ENCODE assay signal across 8 cellular contexts in the genomic region with DNA sequence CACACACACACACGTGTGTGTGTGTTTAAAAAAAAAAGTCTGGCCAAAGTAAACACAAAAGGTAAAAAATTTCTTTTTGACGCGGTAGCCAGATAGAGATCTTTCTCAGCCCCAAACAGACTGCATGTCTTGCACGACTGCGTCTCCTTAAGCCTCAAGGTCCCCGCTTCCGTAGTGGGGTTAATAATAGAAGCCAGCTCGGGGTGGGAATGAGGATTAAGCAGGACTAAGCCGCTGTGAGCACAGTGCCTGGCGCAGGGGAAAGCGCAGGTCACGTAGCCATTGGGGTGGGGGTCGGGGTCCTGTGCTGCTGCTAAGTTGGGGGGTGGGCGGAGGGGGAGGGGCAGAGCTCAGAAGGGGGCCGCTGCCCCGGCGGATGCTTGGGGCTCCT. TPM values are rescaled to one million over a fixed set of nuclear protein-coding genes. Genes with fewer than 3 reads are reported as not detected.
DNase-seq lines count a peak whose midpoint lies in the region; ATAC-seq and TF ChIP-seq lines count a peak whose summit lies in the region.

No MANE protein-coding gene starts in this region.

- H3K9me3 Mint-ChIP-seq in activated naive CD4-positive, alpha-beta T cell treated with anti-CD3 and anti-CD28 coated beads, Interleukin-2, amount 50 U/mL, for 72 hours: peaks cover 0 to 6% of the 10 kb centered on the region in 2 donors

- H3K27me3 ChIP-seq in BJ (ENCODE audit: control insufficient read depth, insufficient read depth, low read length): no peaks in the 10 kb centered on the region
- no peaks in the 10 kb centered on the region for H3K27me3 ChIP-seq in left ventricle myocardium inferior (ENCODE audit: low read depth)
- no peaks in the 10 kb centered on the region for H3K27me3 ChIP-seq in rectal smooth muscle tissue (ENCODE audit: control insufficient read depth, insufficient read depth, low read length)

- POLR2A ChIA-PET in BJ (lab: Charles Lee): interaction anchor here (0.7 kb wide), 1 partner anchor 119 kb away, joined by 3 read pairs; no protein-coding TSS in a partner anchor

- H3K9me3 ChIP-seq in left ventricle myocardium inferior (replicated peaks): no peaks in the 10 kb centered on the region

- ATAC-seq in GM21447 (IDR thresholded peaks at IDR 0.05; ENCODE audit: unreplicated experiment) (peak; percentile 15), HG03139 (IDR thresholded peaks at IDR 0.05; ENCODE audit: unreplicated experiment) (no peak)
- ATAC-seq in activated naive CD4-positive, alpha-beta T cell treated with anti-CD3 and anti-CD28 coated beads, Interleukin-2, amount 50 U/mL, for 72 hours: peak; percentile 9 to 21

- intact Hi-C loops in left ventricle myocardium inferior (cut with micrococcal nuclease): loop anchor here (10.0 kb wide), 1 partner anchor 55 kb away; a partner anchor contains a TSS

- peaks cover 65% of the 10 kb centered on the region for H3K4me1 ChIP-seq in left ventricle myocardium inferior
- H3K4me1 ChIP-seq in rectal smooth muscle tissue (ENCODE audit: control insufficient read depth, insufficient read depth, low read length): no peaks in the 10 kb centered on the region

- H3K9ac ChIP-seq in rectal smooth muscle tissue (ENCODE audit: low read length): peak overlapping the region; percentile 57

- CTCF ChIA-PET in BJ (lab: Yijun Ruan, JAX): interaction anchor here (1.0 to 1.8 kb wide), 3 partner anchors 11 to 75 kb away, joined by 3 to 6 read pairs (median 4); no protein-coding TSS in a partner anchor

- H3K27ac ChIP-seq in left ventricle myocardium inferior (replicated peaks): peak overlapping the region; percentile 92
- peak overlapping the region; percentile 72 for H3K27ac ChIP-seq in rectal smooth muscle tissue (ENCODE audit: low read depth, low read length)

- no peak for DNase-seq in BJ (ENCODE audit: low read depth)
- peak; percentile 44 for DNase-seq in NCI-H748 (lab: John Stamatoyannopoulos, UW; ENCODE audit: unreplicated experiment)
- DNase-seq in activated naive CD4-positive, alpha-beta T cell treated with anti-CD3 and anti-CD28 coated beads, Interleukin-2, amount 50 U/mL, for 72 hours (ENCODE audit: low spot score in 2 of 2): peak in 1 of 2 donors; percentile 22
- DNase-seq in left ventricle myocardium inferior: no peak
- no peak for DNase-seq in DMS114 treated with DMSO at 0.1 percent for 48 hours (lab: John Stamatoyannopoulos, UW; ENCODE audit: unreplicated experiment)

- TF ChIP-seq CTCF in BJ (IDR thresholded peaks at IDR 0.05; ENCODE audit: insufficient read depth, low read depth, low read length) (no peak), left ventricle myocardium inferior (IDR thresholded peaks at IDR 0.05; ENCODE audit: borderline replicate concordance) (no peak)

- peak overlapping the region; percentile 59 for H3K4me3 ChIP-seq in BJ (ENCODE audit: low read depth, low read length)
- H3K4me3 ChIP-seq in left ventricle myocardium inferior: peak overlapping the region; percentile 99
- peak overlapping the region; percentile 80 for H3K4me3 ChIP-seq in rectal smooth muscle tissue (ENCODE audit: low read length)

- H3K36me3 ChIP-seq in BJ (ENCODE audit: control insufficient read depth, insufficient read depth, low read length) (no peaks in the 10 kb centered on the region), left ventricle myocardium inferior (no peaks in the 10 kb centered on the region), rectal smooth muscle tissue (ENCODE audit: control insufficient read depth, insufficient read depth, low read length) (no peaks in the 10 kb centered on the region)

- peak overlapping the region; percentile 66 to 87 for H3K27ac Mint-ChIP-seq in activated naive CD4-positive, alpha-beta T cell treated with anti-CD3 and anti-CD28 coated beads, Interleukin-2, amount 50 U/mL, for 72 hours

- H3K36me3 Mint-ChIP-seq in activated naive CD4-positive, alpha-beta T cell treated with anti-CD3 and anti-CD28 coated beads, Interleukin-2, amount 50 U/mL, for 72 hours: peaks cover 15 to 16% of the 10 kb centered on the region in 2 donors

RNA-seq across cellular contexts. Expression of a gene that starts 0.5 kb away (rescaled TPM):
- 19.0 and 26.4 TPM in 2 replicates for polyA plus RNA-seq in BJ (2011; rRNA removed)
- 18.8 and 20.7 TPM in 2 replicates for polyA minus RNA-seq in BJ (2011; rRNA and poly(A)+ RNA removed)
- 100 to 1,000 TPM in 1 of 2 donors, 10 to 100 TPM in 1; 83.4 to 120 TPM for total RNA-seq in activated naive CD4-positive, alpha-beta T cell treated with anti-CD3 and anti-CD28 coated beads, Interleukin-2, amount 50 U/mL, for 72 hours
- total RNA-seq in left ventricle myocardium inferior: 59.4 TPM

RNA-seq across cellular contexts. Expression of a gene that starts 47.4 kb away (rescaled TPM):
- polyA plus RNA-seq in BJ (2011; rRNA removed): 27.8 and 28.8 TPM in 2 replicates
- polyA minus RNA-seq in BJ (2011; rRNA and poly(A)+ RNA removed): 34.6 and 42.7 TPM in 2 replicates
- 10 to 100 TPM; 22.9 to 30.6 TPM for total RNA-seq in activated naive CD4-positive, alpha-beta T cell treated with anti-CD3 and anti-CD28 coated beads, Interleukin-2, amount 50 U/mL, for 72 hours
- 21.1 TPM for total RNA-seq in left ventricle myocardium inferior

RNA-seq across cellular contexts. Expression of a gene that starts 47.8 kb away (rescaled TPM):
- 61.4 and 78.9 TPM in 2 replicates for polyA plus RNA-seq in BJ (2011; rRNA removed)
- 31.1 and 39.0 TPM in 2 replicates for polyA minus RNA-seq in BJ (2011; rRNA and poly(A)+ RNA removed)
- 10 to 100 TPM; 44.0 to 61.5 TPM for total RNA-seq in activated naive CD4-positive, alpha-beta T cell treated with anti-CD3 and anti-CD28 coated beads, Interleukin-2, amount 50 U/mL, for 72 hours
- total RNA-seq in left ventricle myocardium inferior: 61.4 TPM

RNA-seq across cellular contexts. Expression of a gene that starts 56.8 kb away (rescaled TPM):
- polyA plus RNA-seq in BJ (2011; rRNA removed): 22.5 and 31.2 TPM in 2 replicates
- 21.3 and 32.3 TPM in 2 replicates for polyA minus RNA-seq in BJ (2011; rRNA and poly(A)+ RNA removed)
- 10 to 100 TPM; 24.4 to 30.1 TPM for total RNA-seq in activated naive CD4-positive, alpha-beta T cell treated with anti-CD3 and anti-CD28 coated beads, Interleukin-2, amount 50 U/mL, for 72 hours
- total RNA-seq in left ventricle myocardium inferior: 11.7 TPM
